ENCODE assay signal across 2 cellular contexts in the genomic region with DNA sequence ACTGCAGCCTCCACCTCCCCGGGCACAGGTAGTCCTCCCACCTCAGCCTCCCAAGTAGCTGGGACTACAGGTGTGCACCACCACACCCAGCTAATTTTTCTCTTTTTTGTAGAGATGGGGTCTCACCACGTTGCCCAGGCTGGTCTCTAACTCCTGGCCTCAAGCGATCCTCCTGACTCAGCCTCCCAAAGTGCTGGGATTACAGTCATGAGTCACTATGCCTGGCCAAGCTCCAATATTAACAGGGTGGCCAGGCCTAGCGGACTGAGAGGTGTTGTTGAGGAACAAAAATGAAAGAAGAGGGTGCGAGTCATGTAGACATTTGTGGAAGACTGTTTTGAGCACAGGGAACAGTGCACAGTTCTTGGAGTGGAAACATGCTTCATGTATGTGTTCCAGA. TPM values are rescaled to one million over a fixed set of nuclear protein-coding genes. Genes with fewer than 3 reads are reported as not detected.
"Had no signal": no experiment of that assay in that cellular context is flagged by ENCODE, and none has a peak within 500 bp of the region (broad histone marks: within the 10 kb centered on the region; RNA-seq: fewer than 3 reads in every experiment).

No MANE protein-coding gene starts in this region.

RNA-seq across cellular contexts. Expression of a gene that starts 36.3 kb away (rescaled TPM):
- total RNA-seq: activated CD8-positive, alpha-beta memory T cell treated with anti-CD3 and anti-CD28 coated beads for 36 hours; chondrocyte had no signal
